In the genomic region with DNA sequence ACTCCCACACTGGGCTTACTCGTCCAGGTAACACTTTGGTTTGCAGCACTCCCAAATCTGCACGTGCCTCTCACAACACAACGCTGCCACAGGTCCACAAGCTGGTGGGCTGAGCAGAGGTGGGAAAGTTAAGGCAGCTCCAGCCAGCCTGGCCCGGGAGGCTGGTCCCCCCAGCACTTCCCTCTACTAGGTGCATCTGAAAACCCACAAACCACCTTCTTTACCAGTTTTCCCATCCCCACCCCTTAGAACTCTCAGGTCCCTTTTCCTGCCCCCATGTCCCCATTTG, we compare ENCODE assay signal across 20 cellular contexts. TPM values are rescaled to one million over a fixed set of nuclear protein-coding genes. Genes with fewer than 3 reads are reported as not detected.
A peak's percentile ranks its signal among the peaks of the same experiment; 100 is the strongest.
DNase-seq lines count a peak whose midpoint lies in the region; ATAC-seq, FAIRE-seq and TF ChIP-seq lines count a peak whose summit lies in the region.
"Had no signal": no experiment of that assay in that cellular context is flagged by ENCODE, and none has a peak within 500 bp of the region (broad histone marks: within the 10 kb centered on the region; RNA-seq: fewer than 3 reads in every experiment).

No MANE protein-coding gene starts in this region.

- H3K79me2 ChIP-seq in DOHH2 (ENCODE audit: control insufficient read depth, low read length): peaks cover 3% of the 10 kb centered on the region; the same call in 1 of the 2 replicates

- FAIRE-seq in RCC 7860 (lab: Jason Lieb, UNC): no peak

- ATAC-seq in activated T-cell treated with anti-CD3 and anti-CD28 coated beads, Interleukin-2, amount 50 U/mL, for 72 hours (replicated peaks in 1 of 2): no peak
- ATAC-seq in naive thymus-derived CD4-positive, alpha-beta T cell: no peak
- ATAC-seq: mucosa of descending colon had no signal

- CTCF ChIA-PET in naive thymus-derived CD4-positive, alpha-beta T cell (lab: Charles Lee): interaction anchor here (0.5 to 1.2 kb wide), 2 partner anchors 107 to 818 kb away, joined by 3 read pairs; no protein-coding TSS in a partner anchor

- peak overlapping the region; percentile 89 to 99 (median 94) for H3K4me2 ChIP-seq in BLaER1 treated with 17β-estradiol and CSF1 and Interleukin-3, amounts not matched to agents 10 nM and 100 nM
- H3K4me2 ChIP-seq in DOHH2 (ENCODE audit: low read length): peak overlapping the region; percentile 100

- H3K9me3 Mint-ChIP-seq in activated T-cell treated with anti-CD3 and anti-CD28 coated beads, Interleukin-2, amount 50 U/mL, for 72 hours: no peaks in the 10 kb centered on the region
- H3K9me3 Mint-ChIP-seq in naive thymus-derived CD4-positive, alpha-beta T cell: peaks cover 0 to 5% (median 0%) of the 10 kb centered on the region in 11 donors

- H3K9me2 ChIP-seq in DOHH2 (replicated peaks; ENCODE audit: control insufficient read depth, low read length): no peaks in the 10 kb centered on the region

- TF ChIP-seq EP300 in stomach (IDR thresholded peaks at IDR 0.05): no peak

- peaks cover 38% of the 10 kb centered on the region for H3K4me1 Mint-ChIP-seq in activated T-cell treated with anti-CD3 and anti-CD28 coated beads, Interleukin-2, amount 50 U/mL, for 72 hours (ENCODE audit: low read depth)
- peaks cover 20 to 30% (median 27%) of the 10 kb centered on the region in 7 donors for H3K4me1 Mint-ChIP-seq in naive thymus-derived CD4-positive, alpha-beta T cell

- H3K4me3 ChIP-seq in BLaER1 treated with 17β-estradiol and CSF1 and Interleukin-3, amounts not matched to agents 10 nM and 100 nM: no peak overlapping the region
- H3K4me3 ChIP-seq in DOHH2 (ENCODE audit: low read length): peak overlapping the region; percentile 92; the same call in 1 of the 2 replicates
- H3K4me3 ChIP-seq in naive thymus-derived CD4-positive, alpha-beta T cell (ENCODE audit: low read length): no peak overlapping the region
- no peak overlapping the region for H3K4me3 ChIP-seq in stomach
- H3K4me3 ChIP-seq: mucosa of descending colon, smooth muscle cell had no signal

- H4K20me1 ChIP-seq in BLaER1 treated with 17β-estradiol and CSF1 and Interleukin-3, amounts not matched to agents 10 nM and 100 nM: peaks cover 0 to 28% (median 0%) of the 10 kb centered on the region in 11 experiments; a peak in 5 of 22 replicates
- no peaks in the 10 kb centered on the region for H4K20me1 ChIP-seq in DOHH2 (ENCODE audit: control insufficient read depth, insufficient read depth, low read depth, low read length)

- no peaks in the 10 kb centered on the region for H3K27me3 ChIP-seq in BLaER1 treated with 17β-estradiol and CSF1 and Interleukin-3, amounts not matched to agents 10 nM and 100 nM
- H3K27me3 ChIP-seq in DOHH2 (ENCODE audit: control insufficient read depth, low read length): no peaks in the 10 kb centered on the region
- H3K27me3 ChIP-seq in naive thymus-derived CD4-positive, alpha-beta T cell (ENCODE audit: control insufficient read depth in 2 of 2, insufficient read depth in 2 of 2, low read length in 2 of 2): no peaks in the 10 kb centered on the region
- no peaks in the 10 kb centered on the region for H3K27me3 ChIP-seq in stomach
- H3K27me3 ChIP-seq: brain microvascular endothelial cell had no signal

- H3K27ac ChIP-seq in BLaER1 treated with 17β-estradiol and CSF1 and Interleukin-3, amounts not matched to agents 10 nM and 100 nM: no peak overlapping the region
- H3K27ac ChIP-seq in DOHH2 (ENCODE audit: low read depth, low read length) (no peak overlapping the region), stomach (no peak overlapping the region)
- no peak overlapping the region for H3K27ac ChIP-seq in naive thymus-derived CD4-positive, alpha-beta T cell (ENCODE audit: low read depth, low read length)
- H3K27ac ChIP-seq: brain microvascular endothelial cell, KMS-11 had no signal

- peak overlapping the region; percentile 93 to 97 for H3K4me3 Mint-ChIP-seq in activated T-cell treated with anti-CD3 and anti-CD28 coated beads, Interleukin-2, amount 50 U/mL, for 72 hours
- peak overlapping the region in 9 of 10 donors; percentile 6 to 92 (median 88) for H3K4me3 Mint-ChIP-seq in naive thymus-derived CD4-positive, alpha-beta T cell

- intact Hi-C loops in naive thymus-derived CD4-positive, alpha-beta T cell (cut with micrococcal nuclease): loop anchor here in 1 of 2 donors (2.0 kb wide), 1 partner anchor 161 kb away; a partner anchor contains a TSS
- intact Hi-C loops in stomach (cut with DNase I; ENCODE audit: low total_unique reads): no loop called here

- peaks cover 0 to 19% (median 0%) of the 10 kb centered on the region in 11 experiments; a peak in 3 of 22 replicates for H3K36me3 ChIP-seq in BLaER1 treated with 17β-estradiol and CSF1 and Interleukin-3, amounts not matched to agents 10 nM and 100 nM
- H3K36me3 ChIP-seq in DOHH2 (ENCODE audit: control insufficient read depth, low read length) (no peaks in the 10 kb centered on the region), stomach (no peaks in the 10 kb centered on the region)
- no peaks in the 10 kb centered on the region for H3K36me3 ChIP-seq in naive thymus-derived CD4-positive, alpha-beta T cell (ENCODE audit: control insufficient read depth in 2 of 3, insufficient read depth in 3 of 3, low read length in 3 of 3)
- H3K36me3 ChIP-seq: brain microvascular endothelial cell had no signal

- no peaks in the 10 kb centered on the region for H3K9me3 ChIP-seq in BLaER1 treated with 17β-estradiol and CSF1 and Interleukin-3, amounts not matched to agents 10 nM and 100 nM (replicated peaks in 1 of 11)
- H3K9me3 ChIP-seq in DOHH2 (ENCODE audit: control insufficient read depth, insufficient read depth, low read length) (no peaks in the 10 kb centered on the region), stomach (no peaks in the 10 kb centered on the region)
- no peaks in the 10 kb centered on the region for H3K9me3 ChIP-seq in naive thymus-derived CD4-positive, alpha-beta T cell (ENCODE audit: control insufficient read depth in 2 of 3, low read length in 3 of 3)
- H3K9me3 ChIP-seq: mucosa of descending colon had no signal

- no peak overlapping the region for H3K27ac Mint-ChIP-seq in activated T-cell treated with anti-CD3 and anti-CD28 coated beads, Interleukin-2, amount 50 U/mL, for 72 hours
- H3K27ac Mint-ChIP-seq in naive thymus-derived CD4-positive, alpha-beta T cell: peak overlapping the region in 5 of 9 donors; percentile 25 to 80 (median 78)
- H3K27ac Mint-ChIP-seq: progenitor cell of endocrine pancreas had no signal

- POLR2A ChIA-PET in naive thymus-derived CD4-positive, alpha-beta T cell (lab: Charles Lee): interaction anchor here (0.6 to 1.9 kb wide), 3 partner anchors 46 to 101 kb away, joined by 3 to 7 read pairs (median 4); no protein-coding TSS in a partner anchor

- TF ChIP-seq POLR2A in stomach (IDR thresholded peaks at IDR 0.05): no peak

- DNase-seq in activated T-cell treated with anti-CD3 and anti-CD28 coated beads, Interleukin-2, amount 50 U/mL, for 72 hours: no peak
- no peak for DNase-seq in naive thymus-derived CD4-positive, alpha-beta T cell
- DNase-seq in RCC 7860 (ENCODE audit: low spot score): no peak
- no peak for DNase-seq in stomach
- DNase-seq in HCEC 1CT: no peak
- DNase-seq: activated CD4-positive, alpha-beta T cell treated with anti-CD3 and anti-CD28 coated beads for 4 hours; activated gamma-delta T cell treated with Interleukin-2 at 50 U/mL for 16 hours; AML-193; brain microvascular endothelial cell; DMS153; hippocampal formation; mucosa of descending colon; NCI-H1417 treated with DMSO at 0.1 percent for 48 hours; NCI-H2227 treated with DMSO at 0.1 percent for 48 hours; SHP77 treated with DMSO at 0.1 percent for 48 hours had no signal

- WGBS in stomach, 5 donors: 72 to 88% (median 83%) methylated on average over 2 to 4 of the region's 4 CpGs

- H3K27me3 Mint-ChIP-seq in activated T-cell treated with anti-CD3 and anti-CD28 coated beads, Interleukin-2, amount 50 U/mL, for 72 hours (ENCODE audit: low read depth): no peaks in the 10 kb centered on the region
- H3K27me3 Mint-ChIP-seq in naive thymus-derived CD4-positive, alpha-beta T cell: peaks cover 0 to 10% (median 0%) of the 10 kb centered on the region in 5 donors

- TF ChIP-seq CTCF in DOHH2 (IDR thresholded peaks at IDR 0.05; ENCODE audit: low read depth, low read length, poor library complexity, severe bottlenecking) (no peak), stomach (IDR thresholded peaks at IDR 0.05) (no peak)

- H3K9ac ChIP-seq in BLaER1 treated with 17β-estradiol and CSF1 and Interleukin-3, amounts not matched to agents 10 nM and 100 nM: peak overlapping the region in 3 of 11 experiments; percentile 6 to 90 (median 19); a peak in 3 of 22 replicates
- H3K9ac ChIP-seq: KMS-11 had no signal

- H3K36me3 Mint-ChIP-seq in activated T-cell treated with anti-CD3 and anti-CD28 coated beads, Interleukin-2, amount 50 U/mL, for 72 hours (ENCODE audit: insufficient read depth in 2 of 2): no peaks in the 10 kb centered on the region
- H3K36me3 Mint-ChIP-seq in naive thymus-derived CD4-positive, alpha-beta T cell: no peaks in the 10 kb centered on the region

- H3F3A ChIP-seq in DOHH2 (ENCODE audit: control insufficient read depth, insufficient read depth): peaks cover 5% of the 10 kb centered on the region

- peaks cover 24 to 40% (median 34%) of the 10 kb centered on the region in 10 experiments for H3K4me1 ChIP-seq in BLaER1 treated with 17β-estradiol and CSF1 and Interleukin-3, amounts not matched to agents 10 nM and 100 nM
- peaks cover 21% of the 10 kb centered on the region for H3K4me1 ChIP-seq in DOHH2 (ENCODE audit: control insufficient read depth, low read length)
- H3K4me1 ChIP-seq in naive thymus-derived CD4-positive, alpha-beta T cell (ENCODE audit: control insufficient read depth in 2 of 2, insufficient read depth in 2 of 2, low read length in 2 of 2): peaks cover 10 to 16% of the 10 kb centered on the region in 2 donors
- peaks cover 7 to 25% (median 13%) of the 10 kb centered on the region in 4 donors for H3K4me1 ChIP-seq in stomach

RNA-seq across cellular contexts. Expression of a gene that starts 1.4 kb away (rescaled TPM):
- 10 to 100 TPM; 31.7 to 37.1 TPM for total RNA-seq in activated T-cell treated with anti-CD3 and anti-CD28 coated beads, Interleukin-2, amount 50 U/mL, for 72 hours
- total RNA-seq in naive thymus-derived CD4-positive, alpha-beta T cell: 10 to 100 TPM; 18.5 to 67.8 (median 54.6) TPM
- polyA plus RNA-seq in naive thymus-derived CD4-positive, alpha-beta T cell: 10 to 100 TPM; 12.0 to 15.2 TPM
- 10 to 100 TPM; 15.2 to 63.4 (median 27.2) TPM for total RNA-seq in stomach
- polyA plus RNA-seq in stomach: 10 to 100 TPM in 2 of 3 donors, 1 to 10 TPM in 1; 9.6 to 22.2 (median 21.4) TPM

RNA-seq across cellular contexts. Expression of a gene that starts 46.9 kb away (rescaled TPM):
- total RNA-seq in activated T-cell treated with anti-CD3 and anti-CD28 coated beads, Interleukin-2, amount 50 U/mL, for 72 hours: 100 to 1,000 TPM in 1 of 2 donors, 10 to 100 TPM in 1; 91.8 to 104 TPM
- total RNA-seq in naive thymus-derived CD4-positive, alpha-beta T cell: 100 to 1,000 TPM in 2 of 5 experiments, 10 to 100 TPM in 3; 48.6 to 128 (median 75.9) TPM
- polyA plus RNA-seq in naive thymus-derived CD4-positive, alpha-beta T cell: 10 to 100 TPM; 64.7 to 90.5 TPM
- 10 to 100 TPM; 17.5 to 78.2 (median 49.7) TPM for total RNA-seq in stomach
- 10 to 100 TPM; 47.3 to 61.0 (median 48.7) TPM for polyA plus RNA-seq in stomach
